Comparison of ENCODE assay signal across 8 cellular contexts in genomic region chr2:101741775-101742520, GRCh38. TPM values are rescaled to one million over a fixed set of nuclear protein-coding genes. Genes with fewer than 3 reads are reported as not detected.
DNase-seq lines count a peak whose midpoint lies in the region; ATAC-seq and TF ChIP-seq lines count a peak whose summit lies in the region.

No MANE protein-coding gene starts in this region.

- intact Hi-C loops in left ventricle myocardium inferior (cut with micrococcal nuclease) = no loop called here
- intact Hi-C loops in psoas muscle (cut with DNase I) = no loop called here

- ATAC-seq in psoas muscle = no peak

- no peaks in the 10 kb centered on the region for H3K36me3 ChIP-seq in left ventricle myocardium inferior
- no peaks in the 10 kb centered on the region for H3K36me3 ChIP-seq in psoas muscle (ENCODE audit: insufficient read depth in 1 of 2, low read depth in 1 of 2)
- H3K36me3 ChIP-seq in BE2C = no peaks in the 10 kb centered on the region

- DNase-seq in ELF-1 (ENCODE audit: low read depth, low spot score) (peak; percentile 85), left ventricle myocardium inferior (no peak), psoas muscle (no peak), mesenteric fat pad (ENCODE audit: low spot score) (no peak), NAMALWA (ENCODE audit: low spot score) (no peak), AG08395 (ENCODE audit: low spot score) (no peak), BE2C (no peak)

- H3K4me1 ChIP-seq in left ventricle myocardium inferior (peaks cover 94% of the 10 kb centered on the region), psoas muscle (peaks cover 74% of the 10 kb centered on the region), BE2C (no peaks in the 10 kb centered on the region)

- H3K27me3 ChIP-seq in left ventricle myocardium inferior (ENCODE audit: low read depth) (no peaks in the 10 kb centered on the region), psoas muscle (ENCODE audit: insufficient read depth in 3 of 3, low read length in 2 of 3) (no peaks in the 10 kb centered on the region), BE2C (no peaks in the 10 kb centered on the region)

- H3K4me3 ChIP-seq in left ventricle myocardium inferior (peak overlapping the region; percentile 10), psoas muscle (no peak overlapping the region), BE2C (ENCODE audit: low read depth, low read length) (no peak overlapping the region)

- TF ChIP-seq CTCF in VCaP (conservative IDR thresholded peaks at IDR 0.05) = no peak
- no peak for TF ChIP-seq CTCF in left ventricle myocardium inferior (IDR thresholded peaks at IDR 0.05; ENCODE audit: borderline replicate concordance)
- no peak for TF ChIP-seq CTCF in psoas muscle (IDR thresholded peaks at IDR 0.05)
- TF ChIP-seq CTCF in BE2C (IDR thresholded peaks at IDR 0.05; ENCODE audit: low read depth, low read length) = no peak

- no peaks in the 10 kb centered on the region for H3K9me3 ChIP-seq in left ventricle myocardium inferior (replicated peaks)
- H3K9me3 ChIP-seq in psoas muscle = no peaks in the 10 kb centered on the region
- H3K9me3 ChIP-seq in BE2C = no peaks in the 10 kb centered on the region

- WGBS in psoas muscle, 3 donors = 63 to 67% (median 63%) methylated on average over 9 of the region's 9 CpGs

- H3K27ac ChIP-seq in VCaP (peak overlapping the region; percentile 70), left ventricle myocardium inferior (replicated peaks) (peak overlapping the region; percentile 70), psoas muscle (peak overlapping the region; percentile 5)

RNA-seq across cellular contexts. Expression of gene MAP4K4, which starts 44.4 kb away (rescaled TPM):
- total RNA-seq in left ventricle myocardium inferior (102 TPM), psoas muscle (10 to 100 TPM; 45.5 to 89.5 (median 80.7) TPM), mesenteric fat pad (117 TPM)
- 10 to 100 TPM; 20.1 to 99.9 (median 54.0) TPM for polyA plus RNA-seq in psoas muscle
- 31.0 TPM for polyA plus RNA-seq in BE2C (2012; ENCODE audit: insufficient read depth, insufficient read length, low read depth)

Comparison
In these comparisons a context has a peak if more than half of its experiments do, and no peak if none do; other contexts are left out.
1. H3K27ac ChIP-seq: peak in every context shown above with its lines; median percentile 70 in VCaP; 70 in left ventricle myocardium inferior; 5 in psoas muscle.